ENCODE assay signal across 21 cellular contexts in genomic region chr6:108937170-108937569, GRCh38.
"Had no signal": no experiment of that assay in that cellular context is flagged by ENCODE, and none has a peak within 500 bp of the region (broad histone marks: within the 10 kb centered on the region; RNA-seq: fewer than 3 reads in every experiment).

No MANE protein-coding gene starts in this region.

- DNase-seq: heart left ventricle; hippocampal formation; islet precursor cell; left cardiac atrium; left ventricle myocardium inferior; lower lobe of right lung; mesenchymal stem cell; naive B cell; retina; right lobe of liver; stimulated activated CD4-positive, alpha-beta T cell treated with anti-CD3 and anti-CD28 coated beads, Interleukin-4, amount 100 ng/mL, for 1 hour; stimulated activated CD8-positive, alpha-beta memory T cell treated with anti-CD3 and anti-CD28 coated beads, Interleukin-4, amount 100 ng/mL, for 48 hours; stimulated activated naive CD8-positive, alpha-beta T cell treated with anti-CD3 and anti-CD28 coated beads, Interleukin-15, Interleukin-2, amounts not matched to agents 100 U/mL and 50 U/mL, for 24 hours; thyroid gland had no signal

- H3K27me3 ChIP-seq: heart left ventricle, right lobe of liver, suprapubic skin, thyroid gland had no signal

- H3K27ac Mint-ChIP-seq: dendritic cell treated with granulocyte-macrophage colony-stimulating factor and Interleukin-4, amounts not matched to agents 40 ng/mL and 50 ng/mL, for 4 days; nephron; stimulated activated effector memory CD8-positive, alpha-beta T cell treated with anti-CD3 and anti-CD28 coated beads, Interleukin-12 subunit alpha, Interleukin-12 subunit beta, amount 100 ng/mL, for 72 hours; type B pancreatic cell had no signal

- H3K27ac ChIP-seq: heart left ventricle, left ventricle myocardium inferior, lower lobe of right lung, parathyroid adenoma, prostate gland, right lobe of liver, suprapubic skin, thyroid gland had no signal

- H3K79me2 ChIP-seq: parathyroid adenoma had no signal

- ATAC-seq: heart left ventricle; left cardiac atrium; lower lobe of right lung; right lobe of liver; stimulated activated effector memory CD8-positive, alpha-beta T cell treated with anti-CD3 and anti-CD28 coated beads, Interleukin-12 subunit alpha, Interleukin-12 subunit beta, amount 100 ng/mL, for 72 hours; stimulated activated naive CD8-positive, alpha-beta T cell treated with anti-CD3 and anti-CD28 coated beads, Interleukin-15, Interleukin-2, amounts not matched to agents 100 U/mL and 50 U/mL, for 24 hours had no signal

- H3K4me1 ChIP-seq: prostate gland, right lobe of liver had no signal

- H3K9me3 Mint-ChIP-seq: dendritic cell treated with granulocyte-macrophage colony-stimulating factor and Interleukin-4, amounts not matched to agents 40 ng/mL and 50 ng/mL, for 4 days; naive B cell; type B pancreatic cell had no signal

- H3K9ac ChIP-seq: parathyroid adenoma had no signal

- H3K4me1 Mint-ChIP-seq: nephron had no signal

- H3K36me3 ChIP-seq: heart left ventricle, left ventricle myocardium inferior, lower lobe of right lung, prostate gland, right lobe of liver, suprapubic skin, thyroid gland had no signal

- H3K27me3 Mint-ChIP-seq: dendritic cell treated with granulocyte-macrophage colony-stimulating factor and Interleukin-4, amounts not matched to agents 40 ng/mL and 50 ng/mL, for 4 days; naive B cell; type B pancreatic cell had no signal

- H3K4me3 ChIP-seq: heart left ventricle, left ventricle myocardium inferior, lower lobe of right lung, prostate gland, right lobe of liver, suprapubic skin, thyroid gland had no signal

- H3K9me3 ChIP-seq: heart left ventricle, left ventricle myocardium inferior, lower lobe of right lung, prostate gland, right lobe of liver, suprapubic skin, thyroid gland had no signal

- H3K36me3 Mint-ChIP-seq: stimulated activated effector memory CD8-positive, alpha-beta T cell treated with anti-CD3 and anti-CD28 coated beads, Interleukin-12 subunit alpha, Interleukin-12 subunit beta, amount 100 ng/mL, for 72 hours had no signal

- H3K4me3 Mint-ChIP-seq: dendritic cell treated with granulocyte-macrophage colony-stimulating factor and Interleukin-4, amounts not matched to agents 40 ng/mL and 50 ng/mL, for 4 days; naive B cell; nephron; stimulated activated effector memory CD8-positive, alpha-beta T cell treated with anti-CD3 and anti-CD28 coated beads, Interleukin-12 subunit alpha, Interleukin-12 subunit beta, amount 100 ng/mL, for 72 hours; type B pancreatic cell had no signal
